ENCODE assay signal across 8 cellular contexts in the genomic region with DNA sequence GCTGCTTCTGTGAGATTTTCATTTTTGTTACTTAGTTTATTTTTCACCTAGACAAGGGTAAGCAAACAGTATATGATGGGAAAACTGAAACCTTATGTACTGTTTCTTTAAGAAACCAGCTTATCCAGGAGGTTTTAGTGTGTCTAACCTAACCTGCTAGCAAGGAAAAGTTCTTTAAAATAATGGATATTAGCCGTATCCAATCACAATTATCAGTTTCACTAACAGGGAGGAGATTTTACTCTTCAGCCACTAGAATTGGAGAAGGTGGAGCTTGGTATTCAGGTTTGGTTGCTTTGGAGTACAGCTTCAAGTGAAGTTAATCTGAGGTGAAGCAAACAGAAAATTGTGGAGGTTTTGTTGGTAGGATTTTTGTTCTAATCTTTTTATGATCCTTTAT. TPM values are rescaled to one million over a fixed set of nuclear protein-coding genes. Genes with fewer than 3 reads are reported as not detected.
DNase-seq lines count a peak whose midpoint lies in the region; ATAC-seq and TF ChIP-seq lines count a peak whose summit lies in the region.

No MANE protein-coding gene starts in this region.

- peaks cover 11% of the 10 kb centered on the region for H4K20me1 ChIP-seq in osteoblast (ENCODE audit: insufficient read depth, low read length)

- POLR2A ChIA-PET in Caco-2 (lab: Charles Lee), result interaction anchor here (0.6 to 1.8 kb wide), 2 partner anchors 13 to 149 kb away, joined by 3 to 14 read pairs; a partner anchor contains a TSS

- no peaks in the 10 kb centered on the region for H3K27me3 Mint-ChIP-seq in Caco-2 (ENCODE audit: insufficient read depth, unreplicated experiment)
- H3K27me3 Mint-ChIP-seq in activated T-helper 1 cell treated with anti-CD3 and anti-CD28 coated beads, Interleukin-12 subunit alpha, Interleukin-12 subunit beta, Interleukin-2, Interleukin-4 antibody, amounts not matched to agents 30 ng/mL and 10 ng/mL and 1 ng/mL, durations not matched to agents 14 hours and 24 hours and 36 hours (ENCODE audit: insufficient read depth), result no peaks in the 10 kb centered on the region

- DNase-seq in Caco-2, result peak; percentile 39 to 75
- peak; percentile 92 for DNase-seq in NCI-H446 treated with DMSO at 0.1 percent for 48 hours (lab: John Stamatoyannopoulos, UW)
- peak; percentile 14 for DNase-seq in activated T-helper 1 cell treated with anti-CD3 and anti-CD28 coated beads, Interleukin-12 subunit alpha, Interleukin-12 subunit beta, Interleukin-2, Interleukin-4 antibody, amounts not matched to agents 30 ng/mL and 10 ng/mL and 1 ng/mL, durations not matched to agents 14 hours and 24 hours and 36 hours (ENCODE audit: low spot score)
- DNase-seq in glomerular visceral epithelial cell (ENCODE audit: extremely low spot score), result peak; percentile 83
- DNase-seq in osteoblast (ENCODE audit: insufficient read length, low spot score, missing footprints), result no peak
- DNase-seq in effector CD8-positive, alpha-beta T cell (lab: John Stamatoyannopoulos, UW), result no peak

- H3K4me3 ChIP-seq in Caco-2 (ENCODE audit: low read depth, low read length) (peak overlapping the region; percentile 34), osteoblast (ENCODE audit: insufficient read depth, low read length) (peak overlapping the region; percentile 68)

- H3K9me3 Mint-ChIP-seq in Caco-2 (ENCODE audit: unreplicated experiment), result no peaks in the 10 kb centered on the region
- no peaks in the 10 kb centered on the region for H3K9me3 Mint-ChIP-seq in activated T-helper 1 cell treated with anti-CD3 and anti-CD28 coated beads, Interleukin-12 subunit alpha, Interleukin-12 subunit beta, Interleukin-2, Interleukin-4 antibody, amounts not matched to agents 30 ng/mL and 10 ng/mL and 1 ng/mL, durations not matched to agents 14 hours and 24 hours and 36 hours

- no peaks in the 10 kb centered on the region; the same call in 1 of the 2 replicates for H3K4me1 ChIP-seq in Caco-2
- H3K4me1 ChIP-seq in osteoblast (ENCODE audit: insufficient read depth, low read length), result peaks cover 44% of the 10 kb centered on the region

- no TSS peak for BruUV-seq in Caco-2 (replicated peaks; lab: Mats Ljungman, UMichigan)

- H3K36me3 Mint-ChIP-seq in Caco-2 (ENCODE audit: insufficient read depth, unreplicated experiment), result no peaks in the 10 kb centered on the region
- peaks cover 12% of the 10 kb centered on the region for H3K36me3 Mint-ChIP-seq in activated T-helper 1 cell treated with anti-CD3 and anti-CD28 coated beads, Interleukin-12 subunit alpha, Interleukin-12 subunit beta, Interleukin-2, Interleukin-4 antibody, amounts not matched to agents 30 ng/mL and 10 ng/mL and 1 ng/mL, durations not matched to agents 14 hours and 24 hours and 36 hours (ENCODE audit: low read depth)

- no peak overlapping the region for H2AFZ ChIP-seq in osteoblast (ENCODE audit: low read length)

- H3K27me3 ChIP-seq in Caco-2 (replicated peaks; ENCODE audit: control insufficient read depth, insufficient read depth, low read length), result no peaks in the 10 kb centered on the region
- no peaks in the 10 kb centered on the region for H3K27me3 ChIP-seq in osteoblast (ENCODE audit: insufficient read depth, low read length)

- peaks cover 96% of the 10 kb centered on the region for H3K79me2 ChIP-seq in osteoblast (ENCODE audit: insufficient read depth, low read length)

- H3K4me1 Mint-ChIP-seq in Caco-2 (ENCODE audit: low read depth, unreplicated experiment), result peaks cover 20% of the 10 kb centered on the region
- peaks cover 45% of the 10 kb centered on the region for H3K4me1 Mint-ChIP-seq in activated T-helper 1 cell treated with anti-CD3 and anti-CD28 coated beads, Interleukin-12 subunit alpha, Interleukin-12 subunit beta, Interleukin-2, Interleukin-4 antibody, amounts not matched to agents 30 ng/mL and 10 ng/mL and 1 ng/mL, durations not matched to agents 14 hours and 24 hours and 36 hours (ENCODE audit: low read depth)

- H3K4me2 ChIP-seq in osteoblast (ENCODE audit: insufficient read depth, low read length), result peak overlapping the region; percentile 81

- H3K9me3 ChIP-seq in Caco-2 (no peaks in the 10 kb centered on the region), osteoblast (ENCODE audit: low read depth, low read length) (no peaks in the 10 kb centered on the region)

- peak overlapping the region; percentile 75 for H3K4me3 Mint-ChIP-seq in Caco-2 (ENCODE audit: unreplicated experiment)
- peak overlapping the region; percentile 84 for H3K4me3 Mint-ChIP-seq in activated T-helper 1 cell treated with anti-CD3 and anti-CD28 coated beads, Interleukin-12 subunit alpha, Interleukin-12 subunit beta, Interleukin-2, Interleukin-4 antibody, amounts not matched to agents 30 ng/mL and 10 ng/mL and 1 ng/mL, durations not matched to agents 14 hours and 24 hours and 36 hours

- H3K27ac Mint-ChIP-seq in Caco-2 (ENCODE audit: unreplicated experiment), result no peak overlapping the region
- H3K27ac Mint-ChIP-seq in activated T-helper 1 cell treated with anti-CD3 and anti-CD28 coated beads, Interleukin-12 subunit alpha, Interleukin-12 subunit beta, Interleukin-2, Interleukin-4 antibody, amounts not matched to agents 30 ng/mL and 10 ng/mL and 1 ng/mL, durations not matched to agents 14 hours and 24 hours and 36 hours, result no peak overlapping the region

- H3K36me3 ChIP-seq in Caco-2 (ENCODE audit: control insufficient read depth, insufficient read depth, low read length) (no peaks in the 10 kb centered on the region), osteoblast (ENCODE audit: insufficient read depth, low read length) (no peaks in the 10 kb centered on the region)

- TF ChIP-seq CTCF in Caco-2 (IDR thresholded peaks at IDR 0.05; ENCODE audit: insufficient read depth in 1 of 2, low read depth in 1 of 2, low read length in 1 of 2, severe bottlenecking in 1 of 2, unreplicated experiment in 1 of 2) (no peak), osteoblast (IDR thresholded peaks at IDR 0.05; ENCODE audit: extremely low read depth, low read depth, low read length) (no peak)

- ATAC-seq in GM19372 (IDR thresholded peaks at IDR 0.05; ENCODE audit: low read depth, unreplicated experiment) (peak; percentile 96), HG03460 (IDR thresholded peaks at IDR 0.05; ENCODE audit: unreplicated experiment) (peak; percentile 81)

- intact Hi-C loops in Caco-2 (cut with micrococcal nuclease; ENCODE audit: unreplicated experiment), result no loop called here
- intact Hi-C loops in activated T-helper 1 cell treated with anti-CD3 and anti-CD28 coated beads, Interleukin-12 subunit alpha, Interleukin-12 subunit beta, Interleukin-2, Interleukin-4 antibody, amounts not matched to agents 30 ng/mL and 10 ng/mL and 1 ng/mL, durations not matched to agents 14 hours and 24 hours and 36 hours (cut with micrococcal nuclease), result loop anchor here (1.0 to 5.0 kb wide), 2 partner anchors 13 to 40 kb away; a partner anchor contains a TSS

- peak overlapping the region; percentile 38 for H3K27ac ChIP-seq in osteoblast (ENCODE audit: low read depth, low read length)

- CTCF ChIA-PET in Caco-2 (lab: Charles Lee), result interaction anchor here (1.2 kb wide), 2 partner anchors 13 to 17 kb away, joined by 3 to 4 read pairs; no protein-coding TSS in a partner anchor

RNA-seq across cellular contexts. Expression of a gene that starts 12.8 kb away (rescaled TPM):
- total RNA-seq in Caco-2 (2022) (40.5 and 44.7 TPM in 2 replicates), osteoblast (109 and 112 TPM in 2 replicates)
- total RNA-seq in activated T-helper 1 cell treated with anti-CD3 and anti-CD28 coated beads, Interleukin-12 subunit alpha, Interleukin-12 subunit beta, Interleukin-2, Interleukin-4 antibody, amounts not matched to agents 30 ng/mL and 10 ng/mL and 1 ng/mL, durations not matched to agents 14 hours and 24 hours and 36 hours, result 43.3 and 50.3 TPM in 2 replicates

Comparison
In these comparisons a context has a peak if more than half of its experiments do, and no peak if none do; other contexts are left out.
1. DNase-seq: peak in Caco-2 (2 of 2), NCI-H446 treated with DMSO at 0.1 percent for 48 hours (single experiment), activated T-helper 1 cell treated with anti-CD3 and anti-CD28 coated beads, Interleukin-12 subunit alpha, Interleukin-12 subunit beta, Interleukin-2, Interleukin-4 antibody, amounts not matched to agents 30 ng/mL and 10 ng/mL and 1 ng/mL, durations not matched to agents 14 hours and 24 hours and 36 hours (single experiment) and glomerular visceral epithelial cell (single experiment); none in osteoblast (single experiment) and effector CD8-positive, alpha-beta T cell (single experiment).